In genomic region chr6:80457044-80457933, GRCh38 we compare ENCODE assay signal across 9 cellular contexts.
A peak's percentile ranks its signal among the peaks of the same experiment; 100 is the strongest.
DNase-seq lines count a peak whose midpoint lies in the region; ATAC-seq and TF ChIP-seq lines count a peak whose summit lies in the region.
"Had no signal": no experiment of that assay in that cellular context is flagged by ENCODE, and none has a peak within 500 bp of the region (broad histone marks: within the 10 kb centered on the region; RNA-seq: fewer than 3 reads in every experiment).

No MANE protein-coding gene starts in this region.

- no peaks in the 10 kb centered on the region for H3K27me3 Mint-ChIP-seq in CD4-positive, alpha-beta T cell

- no peak overlapping the region for H3K9ac ChIP-seq in mammary epithelial cell (ENCODE audit: insufficient read depth, low read length)

- peak overlapping the region; percentile 38 for H3K4me2 ChIP-seq in mammary epithelial cell (ENCODE audit: insufficient read depth, low read depth, low read length)

- no peak for TF ChIP-seq POLR2A in transverse colon (IDR thresholded peaks at IDR 0.05)

- H3K27ac ChIP-seq in mammary epithelial cell (ENCODE audit: insufficient read depth, low read depth, low read length) (no peak overlapping the region), transverse colon (no peak overlapping the region)
- H3K27ac ChIP-seq in CD4-positive, alpha-beta T cell (ENCODE audit: low read depth, low read length), result no peak overlapping the region
- H3K27ac ChIP-seq: SJCRH30 had no signal

- H2AFZ ChIP-seq in mammary epithelial cell (ENCODE audit: low read depth, low read length), result no peak overlapping the region

- no peaks in the 10 kb centered on the region for H3K9me3 Mint-ChIP-seq in CD4-positive, alpha-beta T cell
- H3K9me3 Mint-ChIP-seq: endodermal cell had no signal

- intact Hi-C loops in mammary epithelial cell (cut with micrococcal nuclease) (no loop called here), transverse colon (cut with DNase I; ENCODE audit: low total_unique reads) (no loop called here)
- intact Hi-C loops in CD4-positive, alpha-beta T cell (cut with DNase I, micrococcal nuclease), result no loop called here

- TF ChIP-seq CTCF in LNCaP clone FGC (IDR thresholded peaks at IDR 0.05; ENCODE audit: control insufficient read depth, extremely low read depth, insufficient read depth) (no peak), mammary epithelial cell (conservative IDR thresholded peaks at IDR 0.05 in 1 of 2, IDR thresholded peaks at IDR 0.05 in 1 of 2; ENCODE audit: extremely low read depth in 1 of 2, insufficient read depth in 1 of 2, low read depth in 1 of 2, low read length in 2 of 2) (no peak), transverse colon (IDR thresholded peaks at IDR 0.05) (no peak)
- TF ChIP-seq CTCF in CD4-positive, alpha-beta T cell (IDR thresholded peaks at IDR 0.05), result no peak

- H3K4me3 ChIP-seq in LNCaP clone FGC (ENCODE audit: low read depth, low read length), result no peak overlapping the region
- no peak overlapping the region for H3K4me3 ChIP-seq in mammary epithelial cell (replicated peaks in 1 of 3; ENCODE audit: insufficient read depth in 1 of 3, low read depth in 2 of 3, low read length in 3 of 3)
- H3K4me3 ChIP-seq in transverse colon, result no peak overlapping the region
- H3K4me3 ChIP-seq: SJCRH30 had no signal

- no TSS peak for BruUV-seq in mammary epithelial cell (replicated peaks; lab: Mats Ljungman, UMichigan)

- H3K36me3 ChIP-seq in mammary epithelial cell (ENCODE audit: insufficient read depth, low read length), result no peaks in the 10 kb centered on the region
- H3K36me3 ChIP-seq in transverse colon, result no peaks in the 10 kb centered on the region
- H3K36me3 ChIP-seq: SJCRH30 had no signal

- H3K4me1 ChIP-seq in mammary epithelial cell (ENCODE audit: insufficient read depth, low read length) (peaks cover 52% of the 10 kb centered on the region), transverse colon (peaks cover 0 to 20% (median 0%) of the 10 kb centered on the region in 4 donors)

- no peak for ATAC-seq in CD4-positive, alpha-beta T cell (ENCODE audit: poor library complexity)
- no peak for ATAC-seq in GM21381 (IDR thresholded peaks at IDR 0.05; ENCODE audit: unreplicated experiment)

- TF ChIP-seq EP300 in transverse colon (IDR thresholded peaks at IDR 0.05; ENCODE audit: low read depth), result no peak

- no peaks in the 10 kb centered on the region for H3K9me3 ChIP-seq in mammary epithelial cell (replicated peaks; ENCODE audit: insufficient read depth, low read length)
- no peaks in the 10 kb centered on the region for H3K9me3 ChIP-seq in transverse colon
- H3K9me3 ChIP-seq in CD4-positive, alpha-beta T cell (ENCODE audit: control insufficient read depth, low read length), result no peaks in the 10 kb centered on the region
- H3K9me3 ChIP-seq: SJCRH30 had no signal

- no peaks in the 10 kb centered on the region for H4K20me1 ChIP-seq in mammary epithelial cell (ENCODE audit: insufficient read depth, low read length)

- H3K36me3 Mint-ChIP-seq in CD4-positive, alpha-beta T cell (ENCODE audit: low read depth), result no peaks in the 10 kb centered on the region

- in situ Hi-C loops in mammary epithelial cell (cut with MboI; ENCODE audit: low sequenced_read_pairs in 2 of 2), result no loop called here
- in situ Hi-C loops in transverse colon (cut with MboI; ENCODE audit: low pct_ligation_motif_present in 1 of 4, low pct_unique_long_range_greater_than_20kb in 1 of 4, low sequenced_read_pairs in 3 of 4), result no loop called here

- CTCF ChIA-PET in mammary epithelial cell (lab: Charles Lee; ENCODE audit: low non-redundant PET), result no interaction called here
- CTCF ChIA-PET in CD4-positive, alpha-beta T cell (lab: Charles Lee), result no interaction called here

- 48% methylated on average over 5 of the region's 5 CpGs for WGBS in mammary epithelial cell (ENCODE audit: low coverage, missing lambda C conversion rate)
- WGBS in transverse colon (ENCODE audit: low coverage in 1 of 2), 2 donors, result 65 to 68% methylated on average over 4 to 5 of the region's 5 CpGs

- H3K4me1 Mint-ChIP-seq in CD4-positive, alpha-beta T cell (ENCODE audit: low read depth), result no peaks in the 10 kb centered on the region

- dilution Hi-C loops in mammary epithelial cell (cut with HindIII; ENCODE audit: low sequenced_read_pairs), result loop anchor here (5.0 kb wide), 1 partner anchor 85 kb away; no protein-coding TSS in a partner anchor

- H3K79me2 ChIP-seq in mammary epithelial cell (ENCODE audit: insufficient read depth, low read length), result no peaks in the 10 kb centered on the region

- no peaks in the 10 kb centered on the region for H3K27me3 ChIP-seq in mammary epithelial cell (ENCODE audit: insufficient read depth, low read length)
- no peaks in the 10 kb centered on the region for H3K27me3 ChIP-seq in transverse colon
- no peaks in the 10 kb centered on the region for H3K27me3 ChIP-seq in CD4-positive, alpha-beta T cell (ENCODE audit: control insufficient read depth, insufficient read depth, low read length)
- H3K27me3 ChIP-seq: SJCRH30 had no signal

- POLR2A ChIA-PET in CD4-positive, alpha-beta T cell (lab: Charles Lee), result no interaction called here

- peak; percentile 66 for DNase-seq in LNCaP clone FGC (ENCODE audit: low read depth)
- DNase-seq in mammary epithelial cell, result peak; percentile 94
- DNase-seq in islet precursor cell, result peak; percentile 81
- peak; percentile 17 for DNase-seq in transverse colon
- no peak for DNase-seq in CD4-positive, alpha-beta T cell
- DNase-seq in HuH-7 (ENCODE audit: low spot score), result no peak
- DNase-seq: endodermal cell had no signal

- H3K4me3 Mint-ChIP-seq in CD4-positive, alpha-beta T cell, result no peak overlapping the region
- H3K4me3 Mint-ChIP-seq: endodermal cell had no signal

- H3K27ac Mint-ChIP-seq in CD4-positive, alpha-beta T cell, result no peak overlapping the region
- H3K27ac Mint-ChIP-seq: endodermal cell had no signal

Comparison
In these comparisons a context has a peak if more than half of its experiments do, and no peak if none do; other contexts are left out.
1. DNase-seq: peak in LNCaP clone FGC (single experiment), mammary epithelial cell (single experiment), islet precursor cell (single experiment) and transverse colon (single experiment); none in CD4-positive, alpha-beta T cell (0 of 10) and HuH-7 (single experiment).